Comparison of ENCODE assay signal across 7 cellular contexts in genomic region chr17:43997170-43997569, GRCh38. TPM values are rescaled to one million over a fixed set of nuclear protein-coding genes. Genes with fewer than 3 reads are reported as not detected.
"Had no signal": no experiment of that assay in that cellular context is flagged by ENCODE, and none has a peak within 500 bp of the region (broad histone marks: within the 10 kb centered on the region; RNA-seq: fewer than 3 reads in every experiment).

No MANE protein-coding gene starts in this region.

RNA-seq across cellular contexts. Expression of gene PYY, which starts 43.4 kb away (rescaled TPM):
- total RNA-seq: GM23248 had no signal
- polyA plus RNA-seq: GM23248 had no signal

RNA-seq across cellular contexts. Expression of gene PPY, which starts 54.9 kb away (rescaled TPM):
- total RNA-seq: GM23248, GM23338, H1, H4, H7, H9, HFFc6 had no signal
- polyA plus RNA-seq: GM23248 had no signal
